ENCODE assay signal across 20 cellular contexts in the genomic region with DNA sequence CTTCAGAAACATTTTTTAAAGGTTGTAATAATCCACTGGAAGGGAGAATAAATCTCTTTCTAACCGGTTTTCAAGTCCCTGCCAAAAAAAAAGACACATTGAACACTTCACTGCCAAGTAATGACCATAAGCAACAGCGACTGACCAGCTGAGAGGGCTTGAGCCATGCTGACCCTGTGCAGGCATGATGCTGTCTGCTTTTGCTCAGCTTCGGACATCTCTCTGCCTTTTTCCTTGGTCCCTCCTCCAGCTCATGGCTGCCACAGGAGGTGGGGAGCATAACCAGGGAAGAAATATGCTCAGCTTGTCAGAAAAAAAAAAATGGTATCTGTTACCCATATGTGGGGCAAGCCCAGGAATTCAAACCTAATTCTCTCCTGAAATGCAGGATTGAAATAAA. TPM values are rescaled to one million over a fixed set of nuclear protein-coding genes. Genes with fewer than 3 reads are reported as not detected.
"Had no signal": no experiment of that assay in that cellular context is flagged by ENCODE, and none has a peak within 500 bp of the region (broad histone marks: within the 10 kb centered on the region; RNA-seq: fewer than 3 reads in every experiment).

No MANE protein-coding gene starts in this region.

- H3K36me3 Mint-ChIP-seq: activated naive CD8-positive, alpha-beta T cell treated with anti-CD3 and anti-CD28 coated beads, Interleukin-2, amount 10 ng/mL, durations not matched to agents 7 days and 5 days; memory B cell had no signal

- H3K9me3 ChIP-seq: esophagus squamous epithelium, heart right ventricle, thoracic aorta had no signal

- DNase-seq: activated CD4-positive, alpha-beta memory T cell treated with anti-CD3 and anti-CD28 coated beads, Interleukin-2, amount 10 ng/mL, durations not matched to agents 7 days and 5 days; activated CD4-positive, alpha-beta T cell treated with anti-CD3 and anti-CD28 coated beads, Interleukin-2, amount 10 ng/mL, durations not matched to agents 24 days and 14 days; activated effector memory CD4-positive, alpha-beta T cell treated with Interleukin-2 at 50 U/mL for 16 hours; activated naive CD4-positive, alpha-beta T cell treated with anti-CD3 and anti-CD28 coated beads for 36 hours; activated naive CD8-positive, alpha-beta T cell treated with anti-CD3 and anti-CD28 coated beads, Interleukin-2, amount 10 ng/mL, durations not matched to agents 7 days and 5 days; activated T-cell treated with anti-CD3 and anti-CD28 coated beads, Interleukin-2, amount 50 U/mL, for 72 hours; amniotic stem cell; cerebellar nuclear complex; esophagus squamous epithelium; heart right ventricle; nucleus accumbens; stimulated activated CD4-positive, alpha-beta T cell treated with anti-CD3 and anti-CD28 coated beads, Interleukin-4, amount 100 ng/mL, for 1 hour; stimulated activated naive CD4-positive, alpha-beta T cell treated with Interleukin-2 at 50 U/mL for 16 hours had no signal

- H3K4me1 Mint-ChIP-seq: activated CD4-positive, alpha-beta memory T cell treated with anti-CD3 and anti-CD28 coated beads, Interleukin-2, amount 10 ng/mL, durations not matched to agents 7 days and 5 days; activated CD4-positive, alpha-beta T cell treated with anti-CD3 and anti-CD28 coated beads, Interleukin-2, amount 10 ng/mL, durations not matched to agents 24 days and 14 days had no signal

- H3K27ac ChIP-seq: coronary artery, thoracic aorta had no signal

- H3K4me3 ChIP-seq: thoracic aorta had no signal

- H3K4me3 Mint-ChIP-seq: activated CD4-positive, alpha-beta memory T cell treated with anti-CD3 and anti-CD28 coated beads, Interleukin-2, amount 10 ng/mL, durations not matched to agents 7 days and 5 days; activated CD4-positive, alpha-beta T cell treated with anti-CD3 and anti-CD28 coated beads, Interleukin-2, amount 10 ng/mL, durations not matched to agents 24 days and 14 days; activated naive CD4-positive, alpha-beta T cell treated with anti-CD3 and anti-CD28 coated beads for 36 hours; activated naive CD8-positive, alpha-beta T cell treated with anti-CD3 and anti-CD28 coated beads, Interleukin-2, amount 10 ng/mL, durations not matched to agents 7 days and 5 days; activated T-cell treated with anti-CD3 and anti-CD28 coated beads, Interleukin-2, amount 50 U/mL, for 72 hours; memory B cell had no signal

- H3K36me3 ChIP-seq: esophagus squamous epithelium, thoracic aorta had no signal

- ATAC-seq: activated T-cell treated with anti-CD3 and anti-CD28 coated beads, Interleukin-2, amount 50 U/mL, for 72 hours had no signal

- H3K9me3 Mint-ChIP-seq: activated CD4-positive, alpha-beta memory T cell treated with anti-CD3 and anti-CD28 coated beads, Interleukin-2, amount 10 ng/mL, durations not matched to agents 7 days and 5 days; activated CD4-positive, alpha-beta T cell treated with anti-CD3 and anti-CD28 coated beads, Interleukin-2, amount 10 ng/mL, durations not matched to agents 24 days and 14 days; activated naive CD4-positive, alpha-beta T cell treated with anti-CD3 and anti-CD28 coated beads for 36 hours; activated naive CD8-positive, alpha-beta T cell treated with anti-CD3 and anti-CD28 coated beads, Interleukin-2, amount 10 ng/mL, durations not matched to agents 7 days and 5 days; activated T-cell treated with anti-CD3 and anti-CD28 coated beads, Interleukin-2, amount 50 U/mL, for 72 hours; memory B cell had no signal

- FAIRE-seq: bronchial epithelial cell, keratinocyte had no signal

- H3K27ac Mint-ChIP-seq: activated CD4-positive, alpha-beta memory T cell treated with anti-CD3 and anti-CD28 coated beads, Interleukin-2, amount 10 ng/mL, durations not matched to agents 7 days and 5 days; activated CD4-positive, alpha-beta T cell treated with anti-CD3 and anti-CD28 coated beads, Interleukin-2, amount 10 ng/mL, durations not matched to agents 24 days and 14 days; activated naive CD4-positive, alpha-beta T cell treated with anti-CD3 and anti-CD28 coated beads for 36 hours; activated naive CD8-positive, alpha-beta T cell treated with anti-CD3 and anti-CD28 coated beads, Interleukin-2, amount 10 ng/mL, durations not matched to agents 7 days and 5 days; activated T-cell treated with anti-CD3 and anti-CD28 coated beads, Interleukin-2, amount 50 U/mL, for 72 hours; memory B cell had no signal

RNA-seq across cellular contexts. Expression of a gene that starts 1.5 kb away (rescaled TPM):
- total RNA-seq: activated CD4-positive, alpha-beta memory T cell treated with anti-CD3 and anti-CD28 coated beads, Interleukin-2, amount 10 ng/mL, durations not matched to agents 7 days and 5 days; activated CD4-positive, alpha-beta T cell treated with anti-CD3 and anti-CD28 coated beads, Interleukin-2, amount 10 ng/mL, durations not matched to agents 24 days and 14 days; activated naive CD4-positive, alpha-beta T cell treated with anti-CD3 and anti-CD28 coated beads for 36 hours; activated naive CD8-positive, alpha-beta T cell treated with anti-CD3 and anti-CD28 coated beads, Interleukin-2, amount 10 ng/mL, durations not matched to agents 7 days and 5 days; activated T-cell treated with anti-CD3 and anti-CD28 coated beads, Interleukin-2, amount 50 U/mL, for 72 hours; T-helper 2 cell treated with Interferon-gamma antibody and Interleukin-4, amounts not matched to agents 100 ng/mL and 5 ng/mL, for 36 hours had no signal
- polyA plus RNA-seq: neural cell had no signal
